In the genomic region with DNA sequence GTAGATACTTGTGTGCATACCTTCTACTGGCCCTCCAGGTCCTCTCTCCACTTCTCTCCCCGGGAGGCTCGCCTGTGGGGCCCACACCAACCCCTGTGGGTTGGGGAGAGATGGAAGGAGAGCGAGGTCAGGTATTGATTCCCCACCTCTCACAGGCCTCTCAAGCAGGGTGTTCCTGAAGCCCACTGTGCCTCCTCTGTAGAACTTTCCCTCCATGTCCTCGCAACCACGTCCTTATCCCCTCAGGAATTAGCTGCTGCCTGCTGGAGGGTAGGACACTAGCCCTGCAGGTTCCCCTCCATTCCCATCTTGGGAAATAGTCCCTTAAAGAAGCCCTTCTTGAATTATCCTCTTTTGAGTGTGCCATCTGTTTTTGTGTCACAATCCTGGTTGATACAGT, we compare ENCODE assay signal across 18 cellular contexts. TPM values are rescaled to one million over a fixed set of nuclear protein-coding genes. Genes with fewer than 3 reads are reported as not detected.
A peak's percentile ranks its signal among the peaks of the same experiment; 100 is the strongest.
DNase-seq lines count a peak whose midpoint lies in the region; ATAC-seq and TF ChIP-seq lines count a peak whose summit lies in the region.
"Had no signal": no experiment of that assay in that cellular context is flagged by ENCODE, and none has a peak within 500 bp of the region (broad histone marks: within the 10 kb centered on the region; RNA-seq: fewer than 3 reads in every experiment).

No MANE protein-coding gene starts in this region.

- peaks cover 50% of the 10 kb centered on the region for H3K27me3 Mint-ChIP-seq in dendritic cell treated with granulocyte-macrophage colony-stimulating factor and Interleukin-4, amounts not matched to agents 40 ng/mL and 50 ng/mL, for 4 days

- intact Hi-C loops in dendritic cell treated with granulocyte-macrophage colony-stimulating factor and Interleukin-4, amounts not matched to agents 40 ng/mL and 50 ng/mL, for 4 days (cut with micrococcal nuclease) = no loop called here
- intact Hi-C loops in psoas muscle (cut with DNase I) = no loop called here
- intact Hi-C loops in tibial artery (cut with DNase I; ENCODE audit: low total_unique reads) = no loop called here

- peaks cover 16% of the 10 kb centered on the region for H3K4me1 Mint-ChIP-seq in dendritic cell treated with granulocyte-macrophage colony-stimulating factor and Interleukin-4, amounts not matched to agents 40 ng/mL and 50 ng/mL, for 4 days (ENCODE audit: low read depth)

- WGBS in psoas muscle, 3 donors = 87 to 94% (median 93%) methylated on average over 5 of the region's 5 CpGs

- TF ChIP-seq CTCF in WERI-Rb-1 (IDR thresholded peaks at IDR 0.05; ENCODE audit: low read depth, low read length) (no peak), psoas muscle (IDR thresholded peaks at IDR 0.05) (no peak), tibial artery (IDR thresholded peaks at IDR 0.05) (no peak)

- H3K4me3 ChIP-seq in WERI-Rb-1 (ENCODE audit: low read depth, low read length) (no peak overlapping the region), psoas muscle (no peak overlapping the region), tibial artery (no peak overlapping the region)
- H3K4me3 ChIP-seq: GM23338, HAP-1, SJCRH30 had no signal

- no peaks in the 10 kb centered on the region for H3K36me3 Mint-ChIP-seq in dendritic cell treated with granulocyte-macrophage colony-stimulating factor and Interleukin-4, amounts not matched to agents 40 ng/mL and 50 ng/mL, for 4 days (ENCODE audit: low read depth)

- H3K27me3 ChIP-seq in WERI-Rb-1 (ENCODE audit: insufficient read depth, low read depth, severe bottlenecking) = no peaks in the 10 kb centered on the region
- H3K27me3 ChIP-seq in psoas muscle (ENCODE audit: insufficient read depth in 3 of 3, low read length in 2 of 3) = no peaks in the 10 kb centered on the region
- H3K27me3 ChIP-seq in tibial artery = no peaks in the 10 kb centered on the region
- H3K27me3 ChIP-seq: BE2C had no signal

- no peaks in the 10 kb centered on the region for H3K9me3 Mint-ChIP-seq in dendritic cell treated with granulocyte-macrophage colony-stimulating factor and Interleukin-4, amounts not matched to agents 40 ng/mL and 50 ng/mL, for 4 days

- H3K27ac Mint-ChIP-seq in dendritic cell treated with granulocyte-macrophage colony-stimulating factor and Interleukin-4, amounts not matched to agents 40 ng/mL and 50 ng/mL, for 4 days = peak overlapping the region; percentile 21
- H3K27ac Mint-ChIP-seq: GM23338 had no signal

- H3K36me3 ChIP-seq in WERI-Rb-1 = peaks cover 40% of the 10 kb centered on the region
- H3K36me3 ChIP-seq in psoas muscle (ENCODE audit: insufficient read depth in 1 of 2, low read depth in 1 of 2) = no peaks in the 10 kb centered on the region
- peaks cover 0 to 9% (median 0%) of the 10 kb centered on the region in 3 donors for H3K36me3 ChIP-seq in tibial artery
- H3K36me3 ChIP-seq: BE2C, SJCRH30 had no signal

- H3K4me3 Mint-ChIP-seq in dendritic cell treated with granulocyte-macrophage colony-stimulating factor and Interleukin-4, amounts not matched to agents 40 ng/mL and 50 ng/mL, for 4 days = no peak overlapping the region
- H3K4me3 Mint-ChIP-seq: GM23338 had no signal

- ATAC-seq in psoas muscle (no peak), HG03432 (IDR thresholded peaks at IDR 0.05; ENCODE audit: unreplicated experiment) (no peak), HG02870 (IDR thresholded peaks at IDR 0.05; ENCODE audit: unreplicated experiment) (no peak), GM21381 (IDR thresholded peaks at IDR 0.05; ENCODE audit: unreplicated experiment) (no peak)
- ATAC-seq: GM23338 had no signal

- DNase-seq in WERI-Rb-1 (peak; percentile 5), psoas muscle (no peak), tibial artery (peak; percentile 2 to 47)
- DNase-seq: BE2C, IMR-90, MV-4-11, NCI-H1694, NCI-H2081, NCI-H2171, NCI-H524 treated with DMSO at 0.1 percent for 48 hours, SJCRH30 had no signal

- H3K4me1 ChIP-seq in psoas muscle (peaks cover 13% of the 10 kb centered on the region), tibial artery (peaks cover 3 to 67% (median 49%) of the 10 kb centered on the region in 4 donors)

- no peaks in the 10 kb centered on the region for H3K9me3 ChIP-seq in WERI-Rb-1 (ENCODE audit: severe bottlenecking)
- H3K9me3 ChIP-seq in psoas muscle = no peaks in the 10 kb centered on the region
- H3K9me3 ChIP-seq in tibial artery = no peaks in the 10 kb centered on the region
- H3K9me3 ChIP-seq: BE2C, HAP-1, SJCRH30 had no signal

- H3K27ac ChIP-seq in WERI-Rb-1 (no peak overlapping the region), psoas muscle (peak overlapping the region; percentile 33), tibial artery (peak overlapping the region; percentile 73 to 84)
- H3K27ac ChIP-seq: KMS-11, SJCRH30 had no signal

RNA-seq across cellular contexts. Expression of gene KLF11, which starts 38.9 kb away (rescaled TPM):
- 10 to 100 TPM; 10.6 to 27.0 (median 17.3) TPM for total RNA-seq in psoas muscle
- 10 to 100 TPM in 1 of 3 donors, 1 to 10 TPM in 2; 7.0 to 11.8 (median 9.6) TPM for polyA plus RNA-seq in psoas muscle

RNA-seq across cellular contexts. Expression of gene GRHL1, which starts 52.9 kb away (rescaled TPM):
- 1 to 10 TPM in 2 of 4 donors, under 1 TPM in 2; 0.53 to 1.2 (median 1.1) TPM for total RNA-seq in psoas muscle
- under 1 TPM; 0.38 to 0.63 (median 0.52) TPM for polyA plus RNA-seq in psoas muscle

Comparison
In these comparisons a context has a peak if more than half of its experiments do, and no peak if none do; other contexts are left out.
1. DNase-seq: peak in WERI-Rb-1 (single experiment) and tibial artery (2 of 2); none in psoas muscle (0 of 2).